ENCODE assay signal across 8 cellular contexts in genomic region chr14:77320238-77320935, GRCh38. TPM values are rescaled to one million over a fixed set of nuclear protein-coding genes. Genes with fewer than 3 reads are reported as not detected.
DNase-seq lines count a peak whose midpoint lies in the region; ATAC-seq and TF ChIP-seq lines count a peak whose summit lies in the region.

TSS of gene POMT2 (minus strand) at chr14:77320883. CDS start at chr14:77320681, 202 bp downstream.

- H3K36me3 Mint-ChIP-seq in T-cell = no peaks in the 10 kb centered on the region

- peak in 2 of 4 donors; percentile 74 to 77 for TF ChIP-seq POLR2A in upper lobe of left lung (IDR thresholded peaks at IDR 0.05)

- ATAC-seq in HG02678 (IDR thresholded peaks at IDR 0.05; ENCODE audit: unreplicated experiment) (peak; percentile 66), T-cell (replicated peaks in 1 of 4) (peak; percentile 66 to 69 (median 68)), upper lobe of left lung (ENCODE audit: low FRiP score in 2 of 2) (peak; percentile 88 to 92)

- no peaks in the 10 kb centered on the region for H3K27me3 ChIP-seq in upper lobe of left lung

- 1% methylated on average over 61 to 69 of the region's 69 CpGs for WGBS in adipose tissue, 3 donors
- WGBS in upper lobe of left lung, 2 donors = 0 to 1% methylated on average over 5 to 44 of the region's 69 CpGs

- peak; percentile 80 for DNase-seq in NCI-H128 (lab: John Stamatoyannopoulos, UW; ENCODE audit: unreplicated experiment)
- peak; percentile 78 to 93 (median 88) for DNase-seq in T-cell
- DNase-seq in cardiac septum (ENCODE audit: low spot score) = peak; percentile 98
- peak; percentile 92 to 100 (median 96) for DNase-seq in posterior cingulate gyrus
- peak; percentile 97 to 99 for DNase-seq in upper lobe of left lung

- TF ChIP-seq EP300 in upper lobe of left lung (IDR thresholded peaks at IDR 0.05) = no peak

- H3K27ac Mint-ChIP-seq in T-cell = peak within 1 kb of the TSS; percentile 98 to 100

- H3K9me3 Mint-ChIP-seq in T-cell = no peaks in the 10 kb centered on the region

- H3K27ac ChIP-seq in adipose tissue (ENCODE audit: low read depth, low read length) (peak within 1 kb of the TSS; percentile 74), upper lobe of left lung (peak within 1 kb of the TSS; percentile 92 to 98 (median 96))

- POLR2A ChIA-PET in T-cell (lab: Charles Lee) = interaction anchor here in 1 of 2 donors (1.0 kb wide), 1 partner anchor 440 kb away, joined by 4 read pairs; no protein-coding TSS in a partner anchor

- peak within 1 kb of the TSS; percentile 97 to 100 (median 100) for H3K4me3 ChIP-seq in upper lobe of left lung

- intact Hi-C loops in cardiac septum (cut with DNase I) (loop anchor here (2.0 to 5.0 kb wide), 3 partner anchors 57 to 222 kb away; partner anchors contain the start of genes CIPC, SAMD15, TMED8 and VIPAS39), posterior cingulate gyrus (cut with DNase I) (loop anchor here (2.0 to 10.0 kb wide), 5 partner anchors 57 to 294 kb away; partner anchors contain the start of genes CIPC, SAMD15, SPTLC2 and TMED8)

- no peaks in the 10 kb centered on the region for H3K27me3 Mint-ChIP-seq in T-cell

- no peaks in the 10 kb centered on the region for H3K36me3 ChIP-seq in upper lobe of left lung

- H3K4me3 Mint-ChIP-seq in T-cell = peak within 1 kb of the TSS; percentile 96 to 97 (median 96)

- peaks cover 15 to 29% (median 16%) of the 10 kb centered on the region in 4 donors for H3K4me1 ChIP-seq in upper lobe of left lung

- TF ChIP-seq CTCF in GM12874 (IDR thresholded peaks at IDR 0.05; ENCODE audit: insufficient read depth, low read depth, low read length) (peak; percentile 52), upper lobe of left lung (IDR thresholded peaks at IDR 0.05) (peak; percentile 48 to 83 (median 70))

- H3K4me1 Mint-ChIP-seq in T-cell = peaks cover 14 to 21% (median 19%) of the 10 kb centered on the region in 3 donors

- no peaks in the 10 kb centered on the region for H3K9me3 ChIP-seq in upper lobe of left lung

- CTCF ChIA-PET in T-cell (lab: Charles Lee) = interaction anchor here in 1 of 2 donors (0.7 to 1.6 kb wide), 5 partner anchors 57 to 1791 kb away, joined by 3 to 9 read pairs (median 3); partner anchors contain the start of genes SAMD15 and TMED8

RNA-seq across cellular contexts. Expression of gene POMT2, which starts in this region (rescaled TPM):
- total RNA-seq in T-cell (10 to 100 TPM; 11.4 to 14.3 (median 13.2) TPM), cardiac septum (19.9 TPM), upper lobe of left lung (10 to 100 TPM; 14.6 to 36.7 (median 25.4) TPM)
- polyA plus RNA-seq in adipose tissue = 10 to 100 TPM in 1 of 3 donors, 1 to 10 TPM in 2; 8.1 to 12.4 (median 9.3) TPM

Comparison
In these comparisons a context has a peak if more than half of its experiments do, and no peak if none do; other contexts are left out.
1. Peak in every context shown above with its lines: DNase-seq, ATAC-seq, H3K4me3 ChIP-seq and H3K27ac ChIP-seq.